ENCODE assay signal across 8 cellular contexts in the genomic region with DNA sequence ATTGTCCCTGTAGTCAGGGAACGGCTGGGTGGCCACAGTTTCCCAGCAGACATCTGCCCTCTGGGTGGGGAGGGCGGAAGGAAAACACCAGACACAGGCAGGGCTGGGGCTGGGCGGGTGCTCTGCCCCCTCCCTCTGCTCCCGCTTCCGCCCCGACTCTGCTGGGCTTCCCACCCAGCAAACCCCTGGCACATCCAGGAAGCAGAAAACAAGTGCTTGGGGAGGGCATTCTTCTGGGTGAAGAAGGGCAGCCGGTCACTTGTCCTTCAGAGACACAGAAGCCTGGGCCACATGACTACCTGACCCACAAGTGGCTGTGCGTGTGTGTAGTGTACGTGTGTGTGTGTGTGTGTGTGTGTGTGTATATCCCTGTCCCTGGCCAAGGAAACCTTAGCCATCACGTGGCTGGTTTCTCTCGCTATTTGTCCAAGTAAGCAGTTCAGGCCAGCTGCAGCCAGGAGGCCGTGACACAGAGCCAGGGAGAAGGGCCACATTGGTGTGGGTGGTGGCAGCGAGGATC.
DNase-seq lines count a peak whose midpoint lies in the region; ATAC-seq and TF ChIP-seq lines count a peak whose summit lies in the region.

No MANE protein-coding gene starts in this region.

- peak overlapping the region; percentile 97 for H3K27ac ChIP-seq in right cardiac atrium (ENCODE audit: low read length)
- H3K27ac ChIP-seq in sigmoid colon = peak overlapping the region; percentile 85 to 92 (median 88)

- H3K36me3 Mint-ChIP-seq in Caco-2 (ENCODE audit: insufficient read depth, unreplicated experiment) = peaks cover 34% of the 10 kb centered on the region
- no peaks in the 10 kb centered on the region for H3K36me3 Mint-ChIP-seq in activated naive CD4-positive, alpha-beta T cell treated with anti-CD3 and anti-CD28 coated beads, Interleukin-2, amount 50 U/mL, for 72 hours

- H3K4me3 ChIP-seq in Caco-2 (ENCODE audit: low read depth, low read length) = no peak overlapping the region
- no peak overlapping the region for H3K4me3 ChIP-seq in right cardiac atrium (ENCODE audit: low read length)
- no peak overlapping the region for H3K4me3 ChIP-seq in sigmoid colon

- POLR2A ChIA-PET in Caco-2 (lab: Charles Lee) = no interaction called here

- no TSS peak for BruUV-seq in Caco-2 (replicated peaks; lab: Mats Ljungman, UMichigan)

- peaks cover 36% of the 10 kb centered on the region for H3K4me1 ChIP-seq in Caco-2
- peaks cover 71% of the 10 kb centered on the region for H3K4me1 ChIP-seq in right cardiac atrium (ENCODE audit: control insufficient read depth, insufficient read depth, low read length)
- H3K4me1 ChIP-seq in sigmoid colon = peaks cover 0 to 100% (median 92%) of the 10 kb centered on the region in 4 donors

- peak overlapping the region; percentile 24 for H3K27ac Mint-ChIP-seq in Caco-2 (ENCODE audit: unreplicated experiment)
- peak overlapping the region; percentile 59 to 77 for H3K27ac Mint-ChIP-seq in activated naive CD4-positive, alpha-beta T cell treated with anti-CD3 and anti-CD28 coated beads, Interleukin-2, amount 50 U/mL, for 72 hours

- TF ChIP-seq CTCF in Caco-2 (IDR thresholded peaks at IDR 0.05; ENCODE audit: insufficient read depth in 1 of 2, low read depth in 1 of 2, low read length in 1 of 2, severe bottlenecking in 1 of 2, unreplicated experiment in 1 of 2) = no peak
- peak in 2 of 4 experiments; percentile 22 to 57 for TF ChIP-seq CTCF in sigmoid colon (IDR thresholded peaks at IDR 0.05)

- peaks cover 21% of the 10 kb centered on the region for H3K4me1 Mint-ChIP-seq in Caco-2 (ENCODE audit: low read depth, unreplicated experiment)

- WGBS in right cardiac atrium = 11% methylated on average over 13 of the region's 13 CpGs
- 40 to 66% methylated on average over 13 of the region's 13 CpGs for WGBS in sigmoid colon, 2 donors

- no peaks in the 10 kb centered on the region for H3K27me3 ChIP-seq in Caco-2 (replicated peaks; ENCODE audit: control insufficient read depth, insufficient read depth, low read length)
- H3K27me3 ChIP-seq in right cardiac atrium (ENCODE audit: control insufficient read depth, insufficient read depth) = no peaks in the 10 kb centered on the region
- H3K27me3 ChIP-seq in sigmoid colon = no peaks in the 10 kb centered on the region

- peak in 1 of 2 donors; percentile 59 for ATAC-seq in activated naive CD4-positive, alpha-beta T cell treated with anti-CD3 and anti-CD28 coated beads, Interleukin-2, amount 50 U/mL, for 72 hours
- ATAC-seq in right cardiac atrium (peak; percentile 37 to 47), HG03045 (IDR thresholded peaks at IDR 0.05; ENCODE audit: unreplicated experiment) (no peak)

- TF ChIP-seq POLR2A in sigmoid colon (IDR thresholded peaks at IDR 0.05) = no peak

- no peaks in the 10 kb centered on the region for H3K27me3 Mint-ChIP-seq in Caco-2 (ENCODE audit: insufficient read depth, unreplicated experiment)

- H3K9me3 Mint-ChIP-seq in Caco-2 (ENCODE audit: unreplicated experiment) = no peaks in the 10 kb centered on the region
- no peaks in the 10 kb centered on the region for H3K9me3 Mint-ChIP-seq in activated naive CD4-positive, alpha-beta T cell treated with anti-CD3 and anti-CD28 coated beads, Interleukin-2, amount 50 U/mL, for 72 hours

- TF ChIP-seq EP300 in sigmoid colon (IDR thresholded peaks at IDR 0.05) = peak in 1 of 4 donors; percentile 45

- DNase-seq in Caco-2 (no peak), right cardiac atrium (peak; percentile 76 to 90 (median 89)), sigmoid colon (peak; percentile 93), NCI-H748 (lab: John Stamatoyannopoulos, UW; ENCODE audit: unreplicated experiment) (no peak), D341Med (ENCODE audit: low spot score) (no peak), glomerular visceral epithelial cell (ENCODE audit: extremely low spot score) (no peak)
- no peak for DNase-seq in activated naive CD4-positive, alpha-beta T cell treated with anti-CD3 and anti-CD28 coated beads, Interleukin-2, amount 50 U/mL, for 72 hours (ENCODE audit: low spot score in 2 of 2)

- H3K4me3 Mint-ChIP-seq in Caco-2 (ENCODE audit: unreplicated experiment) = no peak overlapping the region

- H3K36me3 ChIP-seq in Caco-2 (ENCODE audit: control insufficient read depth, insufficient read depth, low read length) (peaks cover 3% of the 10 kb centered on the region), sigmoid colon (peaks cover 0 to 13% (median 7%) of the 10 kb centered on the region in 4 donors)

- intact Hi-C loops in Caco-2 (cut with micrococcal nuclease; ENCODE audit: unreplicated experiment) = no loop called here
- intact Hi-C loops in right cardiac atrium (cut with DNase I) = loop anchor here in 2 of 4 donors (5.0 to 10.0 kb wide), 3 partner anchors 36 to 74 kb away; no protein-coding TSS in a partner anchor
- intact Hi-C loops in sigmoid colon (cut with DNase I) = loop anchor here (5.0 kb wide), 1 partner anchor 34 kb away; no protein-coding TSS in a partner anchor

- CTCF ChIA-PET in Caco-2 (lab: Charles Lee) = no interaction called here

- no peaks in the 10 kb centered on the region for H3K9me3 ChIP-seq in Caco-2
- no peaks in the 10 kb centered on the region for H3K9me3 ChIP-seq in right cardiac atrium (ENCODE audit: control insufficient read depth, low read length)
- no peaks in the 10 kb centered on the region for H3K9me3 ChIP-seq in sigmoid colon

Comparison
In these comparisons a context has a peak if more than half of its experiments do, and no peak if none do; other contexts are left out.
1. DNase-seq: peak in right cardiac atrium (3 of 3) and sigmoid colon (single experiment); none in Caco-2 (0 of 2), activated naive CD4-positive, alpha-beta T cell treated with anti-CD3 and anti-CD28 coated beads, Interleukin-2, amount 50 U/mL, for 72 hours (0 of 2), NCI-H748 (single experiment), D341Med (single experiment) and glomerular visceral epithelial cell (single experiment).